10 cellular contexts compared by ENCODE assay signal in the genomic region with DNA sequence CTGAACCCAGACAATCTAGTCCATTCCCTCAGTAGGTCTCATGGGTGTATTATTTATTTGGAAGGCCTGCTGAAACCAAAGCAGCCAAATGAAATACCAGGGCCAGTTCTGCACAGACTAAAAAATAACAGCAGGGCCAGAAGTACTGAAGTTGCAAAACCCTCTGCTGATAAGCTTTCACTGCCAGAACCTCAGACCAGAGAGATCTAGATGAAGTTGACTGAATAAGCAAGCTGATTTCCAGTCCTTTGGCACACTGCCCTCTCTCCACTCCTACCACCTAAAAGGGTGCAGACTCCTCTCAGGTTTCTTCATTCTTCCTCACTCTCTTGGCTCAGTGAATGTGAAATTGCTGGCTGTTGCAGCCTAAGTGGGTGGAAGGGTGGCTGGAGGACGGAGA.
DNase-seq lines count a peak whose midpoint lies in the region; ATAC-seq lines count a peak whose summit lies in the region.
"Had no signal": no experiment of that assay in that cellular context is flagged by ENCODE, and none has a peak within 500 bp of the region (broad histone marks: within the 10 kb centered on the region; RNA-seq: fewer than 3 reads in every experiment).

No MANE protein-coding gene starts in this region.

- H3K9me3 Mint-ChIP-seq in T-cell, result peaks cover 9 to 24% (median 12%) of the 10 kb centered on the region in 3 donors

- H3K4me3 Mint-ChIP-seq in T-cell, result no peak overlapping the region
- H3K4me3 Mint-ChIP-seq: activated T-helper 1 cell treated with anti-CD3 and anti-CD28 coated beads, Interleukin-12 subunit alpha, Interleukin-12 subunit beta, Interleukin-2, Interleukin-4 antibody, amounts not matched to agents 30 ng/mL and 10 ng/mL and 1 ng/mL, durations not matched to agents 14 hours and 24 hours and 36 hours; memory B cell had no signal

- POLR2A ChIA-PET in T-cell (lab: Charles Lee), result interaction anchor here in 1 of 2 donors (1.0 kb wide), 1 partner anchor 35 kb away, joined by 3 read pairs; no protein-coding TSS in a partner anchor

- no peaks in the 10 kb centered on the region for H3K27me3 Mint-ChIP-seq in T-cell

- H3K27ac Mint-ChIP-seq in T-cell, result no peak overlapping the region
- H3K27ac Mint-ChIP-seq: activated T-helper 1 cell treated with anti-CD3 and anti-CD28 coated beads, Interleukin-12 subunit alpha, Interleukin-12 subunit beta, Interleukin-2, Interleukin-4 antibody, amounts not matched to agents 30 ng/mL and 10 ng/mL and 1 ng/mL, durations not matched to agents 14 hours and 24 hours and 36 hours; memory B cell had no signal

- ATAC-seq in Right ventricle myocardium inferior (peak; percentile 96), T-cell (replicated peaks in 1 of 4) (no peak)

- H3K4me1 Mint-ChIP-seq in T-cell, result peaks cover 16 to 25% (median 20%) of the 10 kb centered on the region in 3 donors

- peaks cover 12% of the 10 kb centered on the region for H3K36me3 Mint-ChIP-seq in T-cell

- DNase-seq in Right ventricle myocardium inferior (ENCODE audit: missing footprints) (no peak), cardiac septum (ENCODE audit: low spot score) (no peak), dedifferentiated amniotic fluid mesenchymal stem cell (ENCODE audit: extremely low spot score) (peak; percentile 72), medulla oblongata (ENCODE audit: extremely low spot score) (peak; percentile 6), GF-D8 (lab: John Stamatoyannopoulos, UW) (no peak), midbrain (lab: John Stamatoyannopoulos, UW) (no peak), T-cell (no peak), D341Med (ENCODE audit: low spot score) (no peak)

- CTCF ChIA-PET in T-cell (lab: Charles Lee), result no interaction called here

- intact Hi-C loops in Right ventricle myocardium inferior (cut with DNase I), result no loop called here
- intact Hi-C loops in cardiac septum (cut with DNase I), result loop anchor here (5.0 kb wide), 1 partner anchor 275 kb away; a partner anchor contains a TSS

Comparison
In these comparisons a context has a peak if more than half of its experiments do, and no peak if none do; other contexts are left out.
1. DNase-seq: peak in dedifferentiated amniotic fluid mesenchymal stem cell (single experiment) and medulla oblongata (single experiment); none in Right ventricle myocardium inferior (single experiment), cardiac septum (single experiment), GF-D8 (single experiment), midbrain (single experiment), T-cell (0 of 34) and D341Med (single experiment).